1 cellular context compared by ENCODE assay signal in genomic region chr11:120391297-120391696, GRCh38.
TF ChIP-seq lines count a peak whose summit lies in the region.

No MANE protein-coding gene starts in this region.

TF ChIP-seq in HepG2, 621 proteins besides CTCF, POLR2A, EP300 and RAD21 (continued from another document and continues in another):
- TF ChIP-seq REST (IDR thresholded peaks at IDR 0.05; ENCODE audit: borderline replicate concordance in 1 of 2, low read depth in 1 of 2, low read length in 2 of 2): no peak
- no peak for TF ChIP-seq TBL1XR1 (IDR thresholded peaks at IDR 0.05; ENCODE audit: borderline replicate concordance, low read length, partially characterized antibody)
- peak; percentile 42; the same call in 1 of the 2 replicates for TF ChIP-seq MIXL1 (CRISPR knock-in tag; IDR thresholded peaks at IDR 0.05)
- no peak for TF ChIP-seq ZNF577 (CRISPR knock-in tag; IDR thresholded peaks at IDR 0.05; ENCODE audit: borderline replicate concordance, low read depth)
- no peak for TF ChIP-seq ZNF251 (CRISPR knock-in tag; IDR thresholded peaks at IDR 0.05)
- TF ChIP-seq HNF4G (IDR thresholded peaks at IDR 0.05; ENCODE audit: borderline replicate concordance, low read depth, low read length): peak; percentile 68
- TF ChIP-seq HNF4G (CRISPR knock-in tag; IDR thresholded peaks at IDR 0.05; ENCODE audit: borderline replicate concordance, low read depth): no peak; the same call in 1 of the 2 replicates
- TF ChIP-seq ZFP90 (CRISPR knock-in tag; IDR thresholded peaks at IDR 0.05; ENCODE audit: borderline replicate concordance): no peak
- TF ChIP-seq ZNF547 (CRISPR knock-in tag; IDR thresholded peaks at IDR 0.05): no peak
- no peak for TF ChIP-seq FOXC1 (CRISPR knock-in tag; IDR thresholded peaks at IDR 0.05; ENCODE audit: borderline replicate concordance)
- TF ChIP-seq STAG1 (CRISPR knock-in tag; IDR thresholded peaks at IDR 0.05): no peak
- no peak for TF ChIP-seq ZNF816 (CRISPR knock-in tag; IDR thresholded peaks at IDR 0.05; ENCODE audit: borderline replicate concordance)
- TF ChIP-seq FIP1L1 (IDR thresholded peaks at IDR 0.05; ENCODE audit: borderline replicate concordance, insufficient read depth, low read depth, low read length): no peak
- TF ChIP-seq KAT7 (CRISPR knock-in tag; IDR thresholded peaks at IDR 0.05; ENCODE audit: borderline replicate concordance): no peak
- no peak for TF ChIP-seq ZNF552 (CRISPR knock-in tag; IDR thresholded peaks at IDR 0.05; ENCODE audit: borderline replicate concordance)
- peak; percentile 82 for TF ChIP-seq BCL6 (CRISPR knock-in tag; IDR thresholded peaks at IDR 0.05)
- no peak for TF ChIP-seq ZNF101 (CRISPR knock-in tag; IDR thresholded peaks at IDR 0.05; ENCODE audit: borderline replicate concordance, low read depth)
- no peak for TF ChIP-seq TCF7 (IDR thresholded peaks at IDR 0.05; ENCODE audit: low read depth)
- no peak for TF ChIP-seq ATF5 (CRISPR knock-in tag; IDR thresholded peaks at IDR 0.05; ENCODE audit: low read depth)
- TF ChIP-seq HNF1A (IDR thresholded peaks at IDR 0.05; ENCODE audit: low read depth): no peak
- TF ChIP-seq HNF1A (CRISPR knock-in tag; IDR thresholded peaks at IDR 0.05; ENCODE audit: borderline replicate concordance): no peak
- TF ChIP-seq TMF1 (CRISPR knock-in tag; IDR thresholded peaks at IDR 0.05; ENCODE audit: low read depth): no peak
- peak; percentile 62 for TF ChIP-seq NFYC (CRISPR knock-in tag; IDR thresholded peaks at IDR 0.05)
- no peak for TF ChIP-seq ELK4 (CRISPR knock-in tag; IDR thresholded peaks at IDR 0.05; ENCODE audit: borderline replicate concordance)
- no peak for TF ChIP-seq FOXA1 (IDR thresholded peaks at IDR 0.05)
- TF ChIP-seq FOXA1 (CRISPR knock-in tag; IDR thresholded peaks at IDR 0.05): no peak
- TF ChIP-seq SNRNP70 (IDR thresholded peaks at IDR 0.05; ENCODE audit: low read depth, low read length): no peak
- no peak for TF ChIP-seq MXD4 (CRISPR knock-in tag; IDR thresholded peaks at IDR 0.05)
- no peak for TF ChIP-seq LCORL (IDR thresholded peaks at IDR 0.05)
- no peak for TF ChIP-seq LCORL (CRISPR knock-in tag; IDR thresholded peaks at IDR 0.05)
- TF ChIP-seq ZNF317 (CRISPR knock-in tag; IDR thresholded peaks at IDR 0.05): no peak
- no peak for TF ChIP-seq ZFP37 (CRISPR knock-in tag; IDR thresholded peaks at IDR 0.05; ENCODE audit: borderline replicate concordance)
- no peak for TF ChIP-seq ZFYVE20 (CRISPR knock-in tag; IDR thresholded peaks at IDR 0.05; ENCODE audit: borderline replicate concordance, low read depth)
- TF ChIP-seq ZNF33B (CRISPR knock-in tag; IDR thresholded peaks at IDR 0.05): no peak
- no peak for TF ChIP-seq NFE2L2 (IDR thresholded peaks at IDR 0.05; ENCODE audit: low read length)
- TF ChIP-seq ZSCAN12 (CRISPR knock-in tag; IDR thresholded peaks at IDR 0.05): no peak
- no peak for TF ChIP-seq ZNF253 (CRISPR knock-in tag; IDR thresholded peaks at IDR 0.05; ENCODE audit: borderline replicate concordance)
- no peak for TF ChIP-seq PBX2 (CRISPR knock-in tag; IDR thresholded peaks at IDR 0.05)
- peak; percentile 35; the same call in 1 of the 2 replicates for TF ChIP-seq ELF1 (CRISPR knock-in tag; IDR thresholded peaks at IDR 0.05)
- TF ChIP-seq SAP130 (CRISPR knock-in tag; IDR thresholded peaks at IDR 0.05; ENCODE audit: low read depth): peak; percentile 40
- peak; percentile 65 for TF ChIP-seq HNF4A (CRISPR knock-in tag; IDR thresholded peaks at IDR 0.05)
- TF ChIP-seq SCMH1 (CRISPR knock-in tag; IDR thresholded peaks at IDR 0.05; ENCODE audit: borderline replicate concordance): no peak
- peak; percentile 17; the same call in 1 of the 2 replicates for TF ChIP-seq ETV5 (CRISPR knock-in tag; IDR thresholded peaks at IDR 0.05; ENCODE audit: borderline replicate concordance)
- no peak for TF ChIP-seq EED (CRISPR knock-in tag; IDR thresholded peaks at IDR 0.05)
- 0 out of 2 replicates have a peak, but pooled peaks have one; percentile 29 for TF ChIP-seq PHF21A (CRISPR knock-in tag; IDR thresholded peaks at IDR 0.05)
- TF ChIP-seq SKIL (CRISPR knock-in tag; IDR thresholded peaks at IDR 0.05; ENCODE audit: borderline replicate concordance): no peak
- TF ChIP-seq ZNF430 (CRISPR knock-in tag; IDR thresholded peaks at IDR 0.05): no peak
- no peak for TF ChIP-seq CERS6 (CRISPR knock-in tag; IDR thresholded peaks at IDR 0.05)
- no peak for TF ChIP-seq SUZ12 (IDR thresholded peaks at IDR 0.05; ENCODE audit: low read depth, low read length)
- TF ChIP-seq ZNF543 (CRISPR knock-in tag; IDR thresholded peaks at IDR 0.05): no peak
- no peak for TF ChIP-seq ZFP36 (IDR thresholded peaks at IDR 0.05; ENCODE audit: borderline replicate concordance, low read depth, low read length, partially characterized antibody)
- TF ChIP-seq ZNF296 (CRISPR knock-in tag; conservative IDR thresholded peaks at IDR 0.05): no peak
- no peak for TF ChIP-seq SOX13 (IDR thresholded peaks at IDR 0.05)
- TF ChIP-seq SOX13 (CRISPR knock-in tag; conservative IDR thresholded peaks at IDR 0.05 in 1 of 2, IDR thresholded peaks at IDR 0.05 in 1 of 2): peak in 1 of 2 experiments; percentile 51; a peak in 2 of 4 replicates
- TF ChIP-seq KAT8 (CRISPR knock-in tag; IDR thresholded peaks at IDR 0.05): peak; percentile 53; the same call in 1 of the 2 replicates
